17 cellular contexts compared by ENCODE assay signal in the genomic region with DNA sequence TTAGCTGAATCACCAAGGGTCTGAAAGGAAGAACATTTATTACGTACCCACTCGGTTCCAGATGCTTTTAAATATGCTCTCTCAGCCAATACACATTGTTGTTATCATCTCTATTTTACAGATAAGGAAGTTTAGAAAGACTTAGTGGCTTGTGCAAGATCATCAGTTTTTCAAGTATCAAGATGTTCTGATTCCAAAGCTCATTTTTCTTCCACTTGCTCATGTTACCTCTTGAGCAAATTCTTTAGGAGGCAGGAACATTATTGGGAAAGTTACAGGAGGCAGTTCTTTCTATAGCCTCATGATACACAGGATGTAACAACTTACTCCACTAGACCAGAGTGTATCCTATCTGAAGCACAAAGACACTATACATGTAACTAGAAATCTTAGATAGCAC.
"Had no signal": no experiment of that assay in that cellular context is flagged by ENCODE, and none has a peak within 500 bp of the region (broad histone marks: within the 10 kb centered on the region; RNA-seq: fewer than 3 reads in every experiment).

No MANE protein-coding gene starts in this region.

- H3K36me3 ChIP-seq: prostate gland, stomach had no signal

- H3K4me3 ChIP-seq: body of pancreas, mucosa of descending colon, prostate gland, skin epidermis, stomach had no signal

- FAIRE-seq: colon had no signal

- H3K27ac ChIP-seq: body of pancreas, prostate gland, skin epidermis, stomach had no signal

- H3K9me3 ChIP-seq: body of pancreas, prostate gland had no signal

- DNase-seq: activated CD4-positive, alpha-beta T cell treated with anti-CD3 and anti-CD28 coated beads, Interleukin-2, amount 50 U/mL, for 4 hours; activated gamma-delta T cell; amniotic stem cell; body of pancreas; hippocampal formation; islet precursor cell; left colon; mucosa of descending colon; naive B cell; stimulated activated CD4-positive, alpha-beta T cell treated with anti-CD3 and anti-CD28 coated beads, Interleukin-15, amount 100 ng/mL, for 24 hours; stimulated activated CD4-positive, alpha-beta T cell treated with anti-CD3 and anti-CD28 coated beads, Interleukin-4, amount 100 ng/mL, for 24 hours; stomach; trophoblast cell had no signal

- ATAC-seq: body of pancreas; left colon; mucosa of descending colon; stimulated activated effector memory CD8-positive, alpha-beta T cell treated with anti-CD3 and anti-CD28 coated beads, Interleukin-12 subunit alpha, Interleukin-12 subunit beta, amount 100 ng/mL, for 72 hours had no signal

- H3K4me1 ChIP-seq: body of pancreas, prostate gland, stomach had no signal

- H3K27me3 ChIP-seq: body of pancreas, stomach had no signal
